In the genomic region with DNA sequence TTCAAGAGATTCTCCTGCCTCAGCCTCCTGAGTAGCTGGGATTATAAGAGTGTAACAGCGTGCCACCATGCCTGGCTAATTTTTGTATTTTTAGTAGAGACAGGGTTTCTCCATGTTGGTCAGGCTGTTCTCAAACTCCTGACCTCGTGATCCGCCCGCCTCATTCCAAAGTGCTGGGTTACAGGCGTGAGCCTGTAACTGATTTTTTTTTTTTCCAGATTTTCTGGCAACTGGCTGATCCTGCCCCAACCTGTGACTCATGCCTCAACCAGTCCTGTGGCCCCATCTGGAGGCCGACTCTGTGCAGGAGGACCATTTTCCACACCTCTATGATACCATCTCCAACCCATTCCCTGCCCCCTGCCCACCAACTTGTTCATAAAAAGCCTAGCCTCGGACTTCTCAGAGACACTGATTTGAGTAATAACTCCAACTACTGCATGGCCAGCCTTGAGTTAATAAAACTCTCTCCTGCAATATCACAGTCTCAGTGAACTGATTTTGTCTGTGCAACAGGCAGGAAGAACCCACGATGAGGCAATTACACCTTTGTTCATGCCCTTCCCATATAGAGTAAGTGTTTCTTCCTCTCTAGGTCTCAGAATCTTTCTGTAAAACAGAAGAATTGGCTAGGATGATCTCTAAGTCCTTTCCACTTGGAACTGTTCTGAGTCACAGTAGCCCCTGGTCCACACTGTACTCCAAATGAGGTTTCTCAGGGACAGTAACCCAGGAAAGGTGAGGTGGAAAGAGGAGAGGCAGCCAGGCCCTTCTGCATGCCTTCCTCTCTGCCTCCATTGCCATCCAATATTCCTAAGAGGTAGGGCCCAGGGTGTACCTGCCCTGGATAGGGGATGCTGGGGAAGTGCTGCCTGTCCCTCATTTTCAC, we compare ENCODE assay signal across 10 cellular contexts. TPM values are rescaled to one million over a fixed set of nuclear protein-coding genes. Genes with fewer than 3 reads are reported as not detected.
DNase-seq lines count a peak whose midpoint lies in the region; ATAC-seq, FAIRE-seq and TF ChIP-seq lines count a peak whose summit lies in the region.
"Had no signal": no experiment of that assay in that cellular context is flagged by ENCODE, and none has a peak within 500 bp of the region (broad histone marks: within the 10 kb centered on the region; RNA-seq: fewer than 3 reads in every experiment).

No MANE protein-coding gene starts in this region.

- no peak for ATAC-seq in activated CD4-positive, CD25-positive, alpha-beta regulatory T cell treated with anti-CD3 and anti-CD28 coated beads, Interleukin-2, amount 50 U/mL, for 24 hours

- CTCF ChIA-PET in A673 (lab: Charles Lee), result no interaction called here

- H3K27me3 ChIP-seq in A673 (replicated peaks; ENCODE audit: insufficient read depth, low read depth, low read length, poor library complexity), result no peaks in the 10 kb centered on the region

- H3K27ac ChIP-seq in A673 (ENCODE audit: low read depth, low read length, poor library complexity, severe bottlenecking), result no peak overlapping the region
- H3K27ac ChIP-seq in kidney (ENCODE audit: low read depth in 2 of 2, low read length in 2 of 2), result no peak overlapping the region

- peaks cover 16% of the 10 kb centered on the region for H3K4me1 Mint-ChIP-seq in HFFc6 (ENCODE audit: low read depth)
- no peaks in the 10 kb centered on the region for H3K4me1 Mint-ChIP-seq in activated T-helper 1 cell treated with anti-CD3 and anti-CD28 coated beads, Interleukin-12 subunit alpha, Interleukin-12 subunit beta, Interleukin-2, Interleukin-4 antibody, amounts not matched to agents 30 ng/mL and 10 ng/mL and 1 ng/mL, durations not matched to agents 14 hours and 24 hours and 36 hours (ENCODE audit: low read depth)
- H3K4me1 Mint-ChIP-seq: activated naive CD4-positive, alpha-beta T cell treated with anti-CD3 and anti-CD28 coated beads, Interleukin-2, amount 50 U/mL, for 24 hours had no signal

- H3K36me3 ChIP-seq in A673 (ENCODE audit: insufficient read depth, low read length, poor library complexity, severe bottlenecking), result no peaks in the 10 kb centered on the region
- H3K36me3 ChIP-seq in kidney (ENCODE audit: control insufficient read depth in 1 of 2, insufficient read depth in 2 of 2, low read length in 2 of 2), result no peaks in the 10 kb centered on the region

- peak overlapping the region; percentile 19; the same call in 1 of the 2 replicates for H3K4me3 Mint-ChIP-seq in HFFc6
- no peak overlapping the region for H3K4me3 Mint-ChIP-seq in activated T-helper 1 cell treated with anti-CD3 and anti-CD28 coated beads, Interleukin-12 subunit alpha, Interleukin-12 subunit beta, Interleukin-2, Interleukin-4 antibody, amounts not matched to agents 30 ng/mL and 10 ng/mL and 1 ng/mL, durations not matched to agents 14 hours and 24 hours and 36 hours
- H3K4me3 Mint-ChIP-seq: activated naive CD4-positive, alpha-beta T cell treated with anti-CD3 and anti-CD28 coated beads, Interleukin-2, amount 50 U/mL, for 24 hours had no signal

- H3K4me1 ChIP-seq in A673 (ENCODE audit: insufficient read depth, low read length, poor library complexity, severe bottlenecking), result no peaks in the 10 kb centered on the region
- no peaks in the 10 kb centered on the region for H3K4me1 ChIP-seq in kidney (ENCODE audit: control insufficient read depth in 1 of 2, insufficient read depth in 1 of 2, low read depth in 1 of 2, low read length in 2 of 2)

- no peak for FAIRE-seq in kidney (lab: Jason Lieb, UNC)

- H3K9me3 Mint-ChIP-seq in HFFc6, result no peaks in the 10 kb centered on the region
- H3K9me3 Mint-ChIP-seq in activated T-helper 1 cell treated with anti-CD3 and anti-CD28 coated beads, Interleukin-12 subunit alpha, Interleukin-12 subunit beta, Interleukin-2, Interleukin-4 antibody, amounts not matched to agents 30 ng/mL and 10 ng/mL and 1 ng/mL, durations not matched to agents 14 hours and 24 hours and 36 hours, result no peaks in the 10 kb centered on the region
- H3K9me3 Mint-ChIP-seq: activated naive CD4-positive, alpha-beta T cell treated with anti-CD3 and anti-CD28 coated beads, Interleukin-2, amount 50 U/mL, for 24 hours had no signal

- H3K4me3 ChIP-seq in A673 (ENCODE audit: low read depth, low read length, poor library complexity, severe bottlenecking) (no peak overlapping the region), kidney (ENCODE audit: low read length in 2 of 2) (no peak overlapping the region)

- DNase-seq in A673 (ENCODE audit: low spot score), result peak; percentile 35
- DNase-seq in HFFc6, result peak; percentile 82
- DNase-seq in astrocyte of the hippocampus (ENCODE audit: low read depth, low spot score), result peak; percentile 90
- DNase-seq in kidney, result peak; percentile 59
- no peak for DNase-seq in inferior parietal cortex (ENCODE audit: extremely low spot score)
- DNase-seq in activated T-helper 1 cell treated with anti-CD3 and anti-CD28 coated beads, Interleukin-12 subunit alpha, Interleukin-12 subunit beta, Interleukin-2, Interleukin-4 antibody, amounts not matched to agents 30 ng/mL and 10 ng/mL and 1 ng/mL, durations not matched to agents 14 hours and 24 hours and 36 hours (ENCODE audit: low spot score), result no peak
- no peak for DNase-seq in midbrain (lab: John Stamatoyannopoulos, UW)
- DNase-seq: GF-D8 had no signal

- peak overlapping the region; percentile 74 for H3K27ac Mint-ChIP-seq in HFFc6
- H3K27ac Mint-ChIP-seq in activated T-helper 1 cell treated with anti-CD3 and anti-CD28 coated beads, Interleukin-12 subunit alpha, Interleukin-12 subunit beta, Interleukin-2, Interleukin-4 antibody, amounts not matched to agents 30 ng/mL and 10 ng/mL and 1 ng/mL, durations not matched to agents 14 hours and 24 hours and 36 hours, result no peak overlapping the region
- H3K27ac Mint-ChIP-seq: activated naive CD4-positive, alpha-beta T cell treated with anti-CD3 and anti-CD28 coated beads, Interleukin-2, amount 50 U/mL, for 24 hours had no signal

- POLR2A ChIA-PET in A673 (lab: Charles Lee; ENCODE audit: low non-redundant PET), result no interaction called here

- H3K9me3 ChIP-seq in A673 (ENCODE audit: low read depth, low read length, poor library complexity, severe bottlenecking), result no peaks in the 10 kb centered on the region
- no peaks in the 10 kb centered on the region for H3K9me3 ChIP-seq in kidney (ENCODE audit: control insufficient read depth in 1 of 2, low read length in 2 of 2)

- peaks cover 4% of the 10 kb centered on the region for H3K27me3 Mint-ChIP-seq in HFFc6 (ENCODE audit: insufficient read depth)
- H3K27me3 Mint-ChIP-seq in activated T-helper 1 cell treated with anti-CD3 and anti-CD28 coated beads, Interleukin-12 subunit alpha, Interleukin-12 subunit beta, Interleukin-2, Interleukin-4 antibody, amounts not matched to agents 30 ng/mL and 10 ng/mL and 1 ng/mL, durations not matched to agents 14 hours and 24 hours and 36 hours (ENCODE audit: insufficient read depth), result peaks cover 1% of the 10 kb centered on the region
- H3K27me3 Mint-ChIP-seq: activated naive CD4-positive, alpha-beta T cell treated with anti-CD3 and anti-CD28 coated beads, Interleukin-2, amount 50 U/mL, for 24 hours had no signal

- peak; percentile 41 for TF ChIP-seq CTCF in A673 (conservative IDR thresholded peaks at IDR 0.05; ENCODE audit: low read depth, low read length)
- peak; percentile 67 for TF ChIP-seq CTCF in HFFc6 (IDR thresholded peaks at IDR 0.05)
- peak; percentile 46 for TF ChIP-seq CTCF in kidney (IDR thresholded peaks at IDR 0.05; ENCODE audit: borderline replicate concordance, extremely low read depth, insufficient read depth)

- intact Hi-C loops in A673 (cut with micrococcal nuclease; ENCODE audit: unreplicated experiment), result loop anchor here (1.0 to 10.0 kb wide), 2 partner anchors 126 to 304 kb away; no protein-coding TSS in a partner anchor
- intact Hi-C loops in kidney (cut with DNase I), result no loop called here
- intact Hi-C loops in activated T-helper 1 cell treated with anti-CD3 and anti-CD28 coated beads, Interleukin-12 subunit alpha, Interleukin-12 subunit beta, Interleukin-2, Interleukin-4 antibody, amounts not matched to agents 30 ng/mL and 10 ng/mL and 1 ng/mL, durations not matched to agents 14 hours and 24 hours and 36 hours (cut with micrococcal nuclease), result no loop called here

- H3K36me3 Mint-ChIP-seq in HFFc6 (ENCODE audit: low read depth), result no peaks in the 10 kb centered on the region
- no peaks in the 10 kb centered on the region for H3K36me3 Mint-ChIP-seq in activated T-helper 1 cell treated with anti-CD3 and anti-CD28 coated beads, Interleukin-12 subunit alpha, Interleukin-12 subunit beta, Interleukin-2, Interleukin-4 antibody, amounts not matched to agents 30 ng/mL and 10 ng/mL and 1 ng/mL, durations not matched to agents 14 hours and 24 hours and 36 hours (ENCODE audit: low read depth)
- H3K36me3 Mint-ChIP-seq: activated naive CD4-positive, alpha-beta T cell treated with anti-CD3 and anti-CD28 coated beads, Interleukin-2, amount 50 U/mL, for 24 hours had no signal

- BruUV-seq in A673 (replicated peaks; lab: Mats Ljungman, UMichigan), result no TSS peak

- H3K9ac ChIP-seq in kidney (ENCODE audit: low read length in 2 of 2), result no peak overlapping the region

RNA-seq across cellular contexts. Expression of a gene that starts 8.8 kb away (rescaled TPM):
- total RNA-seq in A673 (2021) (255 and 259 TPM in 2 replicates), kidney (147 TPM)
- total RNA-seq in HFFc6 (2021; fragmentation: NEBNext Ultra II Directional; extraction: Animal tissue kit (Norgen Biotek cat#: 25700)), result 100 to 1,000 TPM; 114 to 139 (median 121) TPM
- 54.8 TPM for polyA plus RNA-seq in kidney (ENCODE audit: insufficient read depth, low read depth, low replicate concordance)
- total RNA-seq in activated T-helper 1 cell treated with anti-CD3 and anti-CD28 coated beads, Interleukin-12 subunit alpha, Interleukin-12 subunit beta, Interleukin-2, Interleukin-4 antibody, amounts not matched to agents 30 ng/mL and 10 ng/mL and 1 ng/mL, durations not matched to agents 14 hours and 24 hours and 36 hours, result 270 and 272 TPM in 2 replicates

RNA-seq across cellular contexts. Expression of a gene that starts 46.2 kb away (rescaled TPM):
- 16.9 and 21.3 TPM in 2 replicates for total RNA-seq in A673 (2021)
- total RNA-seq in HFFc6 (2021; fragmentation: NEBNext Ultra II Directional; extraction: Animal tissue kit (Norgen Biotek cat#: 25700)), result 10 to 100 TPM; 20.3 to 24.2 (median 22.6) TPM
- 22.7 TPM for total RNA-seq in kidney
- polyA plus RNA-seq in kidney (ENCODE audit: insufficient read depth, low read depth, low replicate concordance), result 8.2 TPM
- total RNA-seq in activated T-helper 1 cell treated with anti-CD3 and anti-CD28 coated beads, Interleukin-12 subunit alpha, Interleukin-12 subunit beta, Interleukin-2, Interleukin-4 antibody, amounts not matched to agents 30 ng/mL and 10 ng/mL and 1 ng/mL, durations not matched to agents 14 hours and 24 hours and 36 hours, result 9.3 and 11.8 TPM in 2 replicates

Comparison
In these comparisons a context has a peak if more than half of its experiments do, and no peak if none do; other contexts are left out.
1. DNase-seq: peak in A673 (single experiment), HFFc6 (single experiment), astrocyte of the hippocampus (single experiment) and kidney (single experiment); none in inferior parietal cortex (single experiment), activated T-helper 1 cell treated with anti-CD3 and anti-CD28 coated beads, Interleukin-12 subunit alpha, Interleukin-12 subunit beta, Interleukin-2, Interleukin-4 antibody, amounts not matched to agents 30 ng/mL and 10 ng/mL and 1 ng/mL, durations not matched to agents 14 hours and 24 hours and 36 hours (single experiment) and midbrain (single experiment).
2. Peak in every context shown above with its lines, with median percentiles within 50 percentile points of each other: CTCF ChIP-seq.